ENCODE assay signal across 9 cellular contexts in genomic region chr3:57078366-57079220, GRCh38. TPM values are rescaled to one million over a fixed set of nuclear protein-coding genes. Genes with fewer than 3 reads are reported as not detected.
A peak's percentile ranks its signal among the peaks of the same experiment; 100 is the strongest.
DNase-seq lines count a peak whose midpoint lies in the region; ATAC-seq, FAIRE-seq and TF ChIP-seq lines count a peak whose summit lies in the region.
"Had no signal": no experiment of that assay in that cellular context is flagged by ENCODE, and none has a peak within 500 bp of the region (broad histone marks: within the 10 kb centered on the region; RNA-seq: fewer than 3 reads in every experiment).

No MANE protein-coding gene starts in this region.

- H3K27ac Mint-ChIP-seq in HFFc6 = no peak overlapping the region

- H2AFZ ChIP-seq in HepG2 (ENCODE audit: low read length) = peak overlapping the region; percentile 49

- H4K20me1 ChIP-seq in HepG2 (ENCODE audit: insufficient read depth, low read length) = no peaks in the 10 kb centered on the region

- H3K9me3 Mint-ChIP-seq in HFFc6 = no peaks in the 10 kb centered on the region

- peak; percentile 18 for FAIRE-seq in HepG2 (lab: Jason Lieb, UNC)

- whole genome bisulfite sequencing in HepG2 (ENCODE audit: low lambda C conversion rate) = 0% methylated on average over 8 of the region's 71 CpGs

- H3K36me3 Mint-ChIP-seq in HFFc6 (ENCODE audit: low read depth) = no peaks in the 10 kb centered on the region

- H3K27ac ChIP-seq in dorsolateral prefrontal cortex = peak overlapping the region in 14 of 59 donors; percentile 9 to 68 (median 36)
- peak overlapping the region; percentile 62 for H3K27ac ChIP-seq in HepG2 (ENCODE audit: extremely low read length, insufficient read depth, low read length)

- no peaks in the 10 kb centered on the region; a peak in 2 of 5 replicates for H3K36me3 ChIP-seq in HepG2 (replicated peaks in 1 of 2; ENCODE audit: control insufficient read depth in 1 of 2, insufficient read depth in 2 of 2, low read length in 2 of 2)

- intact Hi-C loops in dorsolateral prefrontal cortex (cut with DNase I) (loop anchor here in 1 of 2 donors (5.0 kb wide), 1 partner anchor 81 kb away; no protein-coding TSS in a partner anchor), HepG2 (cut with micrococcal nuclease; ENCODE audit: unreplicated experiment) (loop anchor here (5.0 kb wide), 1 partner anchor 86 kb away; no protein-coding TSS in a partner anchor)

- in situ Hi-C loops in Caki2 (cut with HindIII; ENCODE audit: low pct_unique_long_range_greater_than_20kb, low sequenced_read_pairs) (loop anchor here (25.0 kb wide), 1 partner anchor 91 kb away; no protein-coding TSS in a partner anchor), HepG2 (cut with HindIII; ENCODE audit: extremely low pct_ligation_motif_present, low pct_unique_long_range_greater_than_20kb) (no loop called here)

- H3K27me3 ChIP-seq in dorsolateral prefrontal cortex = peaks cover 0 to 26% (median 3%) of the 10 kb centered on the region in 45 donors
- peaks cover 0 to 4% of the 10 kb centered on the region in 2 experiments; a peak in 1 of 5 replicates for H3K27me3 ChIP-seq in HepG2 (ENCODE audit: control insufficient read depth in 1 of 2, insufficient read depth in 2 of 2, low read length in 2 of 2)

- H3K4me3 Mint-ChIP-seq in HFFc6 = peak overlapping the region; percentile 10; the same call in 1 of the 2 replicates

- H3K4me2 ChIP-seq in HepG2 (ENCODE audit: low read depth, low read length) = peak overlapping the region; percentile 92

- peaks cover 46% of the 10 kb centered on the region for H3K4me1 ChIP-seq in HepG2 (ENCODE audit: insufficient read depth, low read length)

- peak; percentile 65 for DNase-seq in Caki2 (ENCODE audit: low read depth)
- DNase-seq in HFFc6 = no peak
- DNase-seq in SW480 (ENCODE audit: low spot score) = peak; percentile 66
- DNase-seq in dorsolateral prefrontal cortex = peak in 6 of 10 donors; percentile 11 to 48 (median 39)
- DNase-seq in HepG2 (ENCODE audit: low spot score) = peak; percentile 30
- DNase-seq in stimulated activated CD4-positive, alpha-beta T cell treated with anti-CD3 and anti-CD28 coated beads, Interleukin-4, amount 100 ng/mL, for 1 hour = peak; percentile 14
- DNase-seq in GOT3 (lab: John Stamatoyannopoulos, UW) = no peak

- H3K79me2 ChIP-seq in HepG2 (ENCODE audit: insufficient read depth, low read length) = peaks cover 10% of the 10 kb centered on the region

- TSS peak; percentile 51 for BruUV-seq in HepG2 (replicated peaks; lab: Mats Ljungman, UMichigan)

- CTCF ChIA-PET in HepG2 (lab: Yijun Ruan, JAX; ENCODE audit: low intra/inter-chr PET ratio, low total read pairs) = no interaction called here

- 0 out of 2 replicates have a peak, but pooled peaks have one; percentile 12 for TF ChIP-seq RAD21 in HepG2 (CRISPR knock-in tag; IDR thresholded peaks at IDR 0.05)

- ATAC-seq in HepG2 (peak; percentile 60), GM21619 (IDR thresholded peaks at IDR 0.05; ENCODE audit: unreplicated experiment) (no peak)

- TF ChIP-seq CTCF in HFFc6 (IDR thresholded peaks at IDR 0.05) (peak; percentile 10; the same call in 1 of the 2 replicates), dorsolateral prefrontal cortex (IDR thresholded peaks at IDR 0.05 in 54 of 56, conservative IDR thresholded peaks at IDR 0.05 in 2 of 56; ENCODE audit: low read depth in 1 of 56, partially characterized antibody in 56 of 56) (peak in 27 of 56 donors; percentile 8 to 52 (median 20)), HepG2 (CRISPR knock-in tag; IDR thresholded peaks at IDR 0.05) (peak; percentile 65)

- H3K9me3 ChIP-seq in HepG2 (ENCODE audit: low read length) = no peaks in the 10 kb centered on the region

- H3K4me1 Mint-ChIP-seq in HFFc6 (ENCODE audit: low read depth) = no peaks in the 10 kb centered on the region

- peaks cover 49% of the 10 kb centered on the region for H3K27me3 Mint-ChIP-seq in HFFc6 (ENCODE audit: insufficient read depth)

- POLR2A ChIA-PET in HepG2 (lab: Yijun Ruan, JAX) = interaction anchor here (1.0 to 4.0 kb wide), 3 partner anchors 18 to 88 kb away, joined by 3 to 29 read pairs (median 5); partner anchors contain the start of gene SPATA12

- H3K9ac ChIP-seq in HepG2 (ENCODE audit: insufficient read depth, low read depth, low read length) = peak overlapping the region; percentile 69

- TF ChIP-seq EP300 in HepG2 (IDR thresholded peaks at IDR 0.05; ENCODE audit: low read depth in 2 of 2, low read length in 2 of 2) (no peak), HepG2 (CRISPR knock-in tag; IDR thresholded peaks at IDR 0.05; ENCODE audit: borderline replicate concordance) (no peak)

- H3K4me3 ChIP-seq in dorsolateral prefrontal cortex (peak overlapping the region; percentile 41 to 85 (median 70)), HepG2 (replicated peaks in 1 of 3; ENCODE audit: insufficient read depth in 1 of 3, low read depth in 2 of 3, low read length in 3 of 3) (peak overlapping the region; percentile 71 to 93 (median 76))

- no peak; a peak in 1 of 4 replicates for TF ChIP-seq POLR2A in HepG2 (IDR thresholded peaks at IDR 0.05; ENCODE audit: insufficient read depth in 1 of 2, low read depth in 2 of 2, low read length in 2 of 2)

TF ChIP-seq in HepG2, 621 proteins besides CTCF, POLR2A, EP300 and RAD21 (continues in another document):
- TF ChIP-seq, protein P1, sequence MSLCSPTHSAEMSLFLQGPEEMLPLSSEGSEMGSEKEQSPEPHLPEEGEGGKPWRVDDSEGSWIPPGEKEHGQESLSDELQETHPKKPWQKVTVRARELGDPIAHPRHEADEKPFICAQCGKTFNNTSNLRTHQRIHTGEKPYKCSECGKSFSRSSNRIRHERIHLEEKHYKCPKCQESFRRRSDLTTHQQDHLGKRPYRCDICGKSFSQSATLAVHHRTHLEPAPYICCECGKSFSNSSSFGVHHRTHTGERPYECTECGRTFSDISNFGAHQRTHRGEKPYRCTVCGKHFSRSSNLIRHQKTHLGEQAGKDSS (CRISPR knock-in tag; IDR thresholded peaks at IDR 0.05; ENCODE audit: borderline replicate concordance, low read depth) = 0 out of 2 replicates have a peak, but pooled peaks have one; percentile 14
- TF ChIP-seq RXRB (CRISPR knock-in tag; IDR thresholded peaks at IDR 0.05; ENCODE audit: borderline replicate concordance) (0 out of 2 replicates have a peak, but pooled peaks have one; percentile 9), ZBTB7B (CRISPR knock-in tag; IDR thresholded peaks at IDR 0.05) (peak; percentile 91)

RNA-seq across cellular contexts. Expression of gene SPATA12, which starts 18.1 kb away (rescaled TPM):
- 0.43 and 1.0 TPM in 2 replicates for total RNA-seq in Caki2 (2014; rRNA removed; shearing (Covaris generic); ENCODE audit: low replicate concordance)
- not detected for total RNA-seq in HFFc6 (2021; fragmentation: NEBNext Ultra II Directional; extraction: Animal tissue kit (Norgen Biotek cat#: 25700))
- total RNA-seq in dorsolateral prefrontal cortex (under 1 TPM in 2 of 120 experiments, not detected in 118; 0.19 to 0.22 TPM), HepG2 (2016; rRNA removed; fragmentation: Illumina TruSeq; extraction: Trizol) (0.09 TPM in 1 of 2 replicates, not detected in the other)
- total RNA-seq in HepG2 (2016; cell fraction: cytosol; rRNA removed; fragmentation: Illumina TruSeq; extraction: Trizol; ENCODE audit: low read depth) = not detected in 2 replicates
- 0.04 TPM in 1 of 2 replicates, not detected in the other for total RNA-seq in HepG2 (2016; cell fraction: insoluble cytoplasmic fraction; rRNA removed; fragmentation: Illumina TruSeq; extraction: Trizol)
- total RNA-seq in HepG2 (2016; cell fraction: membrane; rRNA removed; fragmentation: Illumina TruSeq; extraction: Trizol) = 0.12 TPM in 1 of 2 replicates, not detected in the other
- not detected in 2 replicates for total RNA-seq in HepG2 (2016; cell fraction: nucleus; rRNA removed; fragmentation: Illumina TruSeq; extraction: Trizol)
- 0.16 and 0.25 TPM in 2 replicates for polyA plus RNA-seq in HepG2 (2011; rRNA removed)
- 0.08 and 0.09 TPM in 2 replicates for polyA plus RNA-seq in HepG2 (2011; cell fraction: cytosol; rRNA removed)
- 0.06 and 0.14 TPM in 2 replicates for polyA plus RNA-seq in HepG2 (2011; cell fraction: nucleus; rRNA removed)
- not detected in 2 replicates for polyA plus RNA-seq in HepG2 (2012)
- not detected in 2 replicates for polyA plus RNA-seq in HepG2 (2016; cell fraction: cytosol; fragmentation: Illumina TruSeq; extraction: Trizol; ENCODE audit: low read depth)
- polyA plus RNA-seq in HepG2 (2016; cell fraction: insoluble cytoplasmic fraction; fragmentation: Illumina TruSeq; extraction: Trizol; ENCODE audit: low read depth) = not detected in 2 replicates
- polyA plus RNA-seq in HepG2 (2016; cell fraction: membrane; fragmentation: Illumina TruSeq; extraction: Trizol; ENCODE audit: low read depth) = not detected in 2 replicates
- not detected in 2 replicates for polyA plus RNA-seq in HepG2 (2016; cell fraction: nucleus; fragmentation: Illumina TruSeq; extraction: Trizol; ENCODE audit: insufficient read depth, low read depth)
- polyA minus RNA-seq in HepG2 (2011; rRNA and poly(A)+ RNA removed; ENCODE audit: low replicate concordance) = 0.26 and 0.35 TPM in 2 replicates
- polyA minus RNA-seq in HepG2 (2011; cell fraction: cytosol; rRNA and poly(A)+ RNA removed) = not detected in 2 replicates
- 0.13 TPM in 1 of 2 replicates, not detected in the other for polyA minus RNA-seq in HepG2 (2011; cell fraction: nucleus; rRNA and poly(A)+ RNA removed)
- total RNA-seq: activated CD8-positive, alpha-beta memory T cell treated with anti-CD3 and anti-CD28 coated beads for 36 hours had no signal

Comparison
In these comparisons a context has a peak if more than half of its experiments do, and no peak if none do; other contexts are left out.
1. DNase-seq: peak in Caki2 (single experiment), SW480 (single experiment), dorsolateral prefrontal cortex (6 of 10), HepG2 (single experiment) and stimulated activated CD4-positive, alpha-beta T cell treated with anti-CD3 and anti-CD28 coated beads, Interleukin-4, amount 100 ng/mL, for 1 hour (single experiment); none in HFFc6 (single experiment) and GOT3 (single experiment).